ENCODE assay signal across 2 cellular contexts in genomic region chr12:17489452-17489851, GRCh38.
TF ChIP-seq lines count a peak whose summit lies in the region.

No MANE protein-coding gene starts in this region.

TF ChIP-seq in GM23338, 12 proteins besides CTCF, POLR2A, EP300 and RAD21:
- no peak for TF ChIP-seq NANOG (IDR thresholded peaks at IDR 0.05; ENCODE audit: borderline replicate concordance)
- TF ChIP-seq JUNB (IDR thresholded peaks at IDR 0.05; ENCODE audit: unreplicated experiment): no peak
- TF ChIP-seq, protein P1, sequence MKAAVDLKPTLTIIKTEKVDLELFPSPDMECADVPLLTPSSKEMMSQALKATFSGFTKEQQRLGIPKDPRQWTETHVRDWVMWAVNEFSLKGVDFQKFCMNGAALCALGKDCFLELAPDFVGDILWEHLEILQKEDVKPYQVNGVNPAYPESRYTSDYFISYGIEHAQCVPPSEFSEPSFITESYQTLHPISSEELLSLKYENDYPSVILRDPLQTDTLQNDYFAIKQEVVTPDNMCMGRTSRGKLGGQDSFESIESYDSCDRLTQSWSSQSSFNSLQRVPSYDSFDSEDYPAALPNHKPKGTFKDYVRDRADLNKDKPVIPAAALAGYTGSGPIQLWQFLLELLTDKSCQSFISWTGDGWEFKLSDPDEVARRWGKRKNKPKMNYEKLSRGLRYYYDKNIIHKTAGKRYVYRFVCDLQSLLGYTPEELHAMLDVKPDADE (IDR thresholded peaks at IDR 0.05): no peak
- no peak for TF ChIP-seq POLR2AphosphoS5 (IDR thresholded peaks at IDR 0.05; ENCODE audit: low read depth)
- TF ChIP-seq EZH2 (IDR thresholded peaks at IDR 0.05; ENCODE audit: low read depth, unreplicated experiment): no peak
- TF ChIP-seq EZH2phosphoT487 (IDR thresholded peaks at IDR 0.05; ENCODE audit: unreplicated experiment): no peak
- no peak for TF ChIP-seq ZNF114 (CRISPR knock-in tag; IDR thresholded peaks at IDR 0.05)
- TF ChIP-seq REST (IDR thresholded peaks at IDR 0.05; ENCODE audit: unreplicated experiment): no peak
- TF ChIP-seq ZNF462 (CRISPR knock-in tag; IDR thresholded peaks at IDR 0.05): no peak
- TF ChIP-seq STAT1 (IDR thresholded peaks at IDR 0.05; ENCODE audit: unreplicated experiment): no peak
- TF ChIP-seq CREB1 (CRISPR knock-in tag; IDR thresholded peaks at IDR 0.05; ENCODE audit: low read depth): no peak
- TF ChIP-seq ZNF331 (CRISPR knock-in tag; IDR thresholded peaks at IDR 0.05; ENCODE audit: low read depth): no peak

TF ChIP-seq in H1, 55 proteins besides CTCF, POLR2A, EP300 and RAD21:
- TF ChIP-seq TAF7 (optimal IDR thresholded peaks at IDR 0.05; ENCODE audit: borderline replicate concordance, low read depth, low read length) (no peak), BCL11A (IDR thresholded peaks at IDR 0.05; ENCODE audit: low read depth in 2 of 2, low read length in 2 of 2) (no peak), BRCA1 (IDR thresholded peaks at IDR 0.05; ENCODE audit: low read depth, low read length) (no peak), KDM4A (IDR thresholded peaks at IDR 0.05; ENCODE audit: low read depth, low read length, severe bottlenecking) (no peak), MAFK (IDR thresholded peaks at IDR 0.05; ENCODE audit: low read depth, low read length) (no peak), CHD1 (IDR thresholded peaks at IDR 0.05; ENCODE audit: low read depth, low read length) (no peak), JUN (IDR thresholded peaks at IDR 0.05; ENCODE audit: low read depth, low read length) (no peak), EGR1 (IDR thresholded peaks at IDR 0.05; ENCODE audit: borderline replicate concordance, low read depth, low read length) (no peak), CBX8 (IDR thresholded peaks at IDR 0.05; ENCODE audit: borderline replicate concordance, low read depth, low read length) (no peak), CEBPB (IDR thresholded peaks at IDR 0.05; ENCODE audit: low read depth, low read length) (no peak), TCF12 (IDR thresholded peaks at IDR 0.05; ENCODE audit: low read depth, low read length) (no peak), SUZ12 (IDR thresholded peaks at IDR 0.05; ENCODE audit: low read length) (no peak), CREB1 (IDR thresholded peaks at IDR 0.05) (no peak), HDAC2 (IDR thresholded peaks at IDR 0.05; ENCODE audit: borderline replicate concordance in 1 of 2, low read depth in 2 of 2, low read length in 2 of 2) (no peak), RFX5 (IDR thresholded peaks at IDR 0.05; ENCODE audit: borderline replicate concordance, low read depth, low read length) (no peak)
- TF ChIP-seq, protein P2, sequence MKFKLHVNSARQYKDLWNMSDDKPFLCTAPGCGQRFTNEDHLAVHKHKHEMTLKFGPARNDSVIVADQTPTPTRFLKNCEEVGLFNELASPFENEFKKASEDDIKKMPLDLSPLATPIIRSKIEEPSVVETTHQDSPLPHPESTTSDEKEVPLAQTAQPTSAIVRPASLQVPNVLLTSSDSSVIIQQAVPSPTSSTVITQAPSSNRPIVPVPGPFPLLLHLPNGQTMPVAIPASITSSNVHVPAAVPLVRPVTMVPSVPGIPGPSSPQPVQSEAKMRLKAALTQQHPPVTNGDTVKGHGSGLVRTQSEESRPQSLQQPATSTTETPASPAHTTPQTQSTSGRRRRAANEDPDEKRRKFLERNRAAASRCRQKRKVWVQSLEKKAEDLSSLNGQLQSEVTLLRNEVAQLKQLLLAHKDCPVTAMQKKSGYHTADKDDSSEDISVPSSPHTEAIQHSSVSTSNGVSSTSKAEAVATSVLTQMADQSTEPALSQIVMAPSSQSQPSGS (IDR thresholded peaks at IDR 0.05; ENCODE audit: low read length): no peak
- TF ChIP-seq, protein P3, sequence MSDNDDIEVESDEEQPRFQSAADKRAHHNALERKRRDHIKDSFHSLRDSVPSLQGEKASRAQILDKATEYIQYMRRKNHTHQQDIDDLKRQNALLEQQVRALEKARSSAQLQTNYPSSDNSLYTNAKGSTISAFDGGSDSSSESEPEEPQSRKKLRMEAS (IDR thresholded peaks at IDR 0.05): no peak
